In the genomic region with DNA sequence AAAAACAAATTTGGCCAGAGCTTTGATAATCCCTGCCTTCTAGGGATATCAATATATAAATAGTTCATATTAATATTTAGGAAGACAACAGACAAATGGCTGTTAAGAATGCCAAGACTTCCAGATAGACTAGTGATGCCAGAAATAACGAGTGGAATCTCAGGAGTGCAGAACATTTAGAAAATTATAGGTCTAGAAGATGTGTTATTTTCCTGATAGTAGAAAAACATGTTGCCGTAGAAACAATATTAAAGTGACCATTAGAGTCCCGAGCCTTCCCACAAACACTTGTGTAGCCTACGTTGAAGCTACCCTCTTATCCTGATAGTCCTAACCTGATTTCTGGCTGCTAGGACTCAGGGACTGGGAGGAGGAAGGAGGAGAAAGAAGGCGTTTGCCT, we compare ENCODE assay signal across 15 cellular contexts. TPM values are rescaled to one million over a fixed set of nuclear protein-coding genes. Genes with fewer than 3 reads are reported as not detected.
DNase-seq lines count a peak whose midpoint lies in the region; ATAC-seq, FAIRE-seq and TF ChIP-seq lines count a peak whose summit lies in the region.
"Had no signal": no experiment of that assay in that cellular context is flagged by ENCODE, and none has a peak within 500 bp of the region (broad histone marks: within the 10 kb centered on the region; RNA-seq: fewer than 3 reads in every experiment).

No MANE protein-coding gene starts in this region.

- H3F3A ChIP-seq in neural cell (ENCODE audit: insufficient read depth, low read length, poor library complexity, severe bottlenecking) = no peaks in the 10 kb centered on the region

- H3K23me2 ChIP-seq in H1 (ENCODE audit: low read depth, low read length) = no peaks in the 10 kb centered on the region

- peaks cover 16% of the 10 kb centered on the region for H3K4me1 Mint-ChIP-seq in mesothelial cell of epicardium
- no peaks in the 10 kb centered on the region for H3K4me1 Mint-ChIP-seq in T-helper 2 cell treated with Interferon-gamma antibody and Interleukin-4, amounts not matched to agents 5 μg/mL and 100 μg/mL, for 36 hours (ENCODE audit: low read depth)
- H3K4me1 Mint-ChIP-seq: CD4-positive, alpha-beta memory T cell had no signal

- TF ChIP-seq CTCF in H1 (IDR thresholded peaks at IDR 0.05; ENCODE audit: control extremely low read depth in 1 of 3, insufficient read depth in 1 of 3, low read depth in 1 of 3, low read length in 3 of 3) (no peak), neural cell (IDR thresholded peaks at IDR 0.05; ENCODE audit: poor library complexity, severe bottlenecking) (no peak), HepG2 (CRISPR knock-in tag; IDR thresholded peaks at IDR 0.05) (no peak), mesothelial cell of epicardium (IDR thresholded peaks at IDR 0.05; ENCODE audit: unreplicated experiment) (no peak)

- peaks cover 21% of the 10 kb centered on the region for H3K9me3 Mint-ChIP-seq in mesothelial cell of epicardium
- H3K9me3 Mint-ChIP-seq in T-helper 2 cell treated with Interferon-gamma antibody and Interleukin-4, amounts not matched to agents 5 μg/mL and 100 μg/mL, for 36 hours = peaks cover 4% of the 10 kb centered on the region

- no peak overlapping the region for H2BK5ac ChIP-seq in H1 (ENCODE audit: low read depth, low read length)

- no peaks in the 10 kb centered on the region for H3K27me3 ChIP-seq in H1 (replicated peaks in 1 of 4; ENCODE audit: control insufficient read depth in 3 of 4, extremely low read depth in 1 of 4, insufficient read depth in 3 of 4, low read length in 3 of 4)
- H3K27me3 ChIP-seq in neural cell (ENCODE audit: insufficient read depth, low read depth, low read length) = no peaks in the 10 kb centered on the region
- no peaks in the 10 kb centered on the region for H3K27me3 ChIP-seq in HepG2 (ENCODE audit: control insufficient read depth in 1 of 2, insufficient read depth in 2 of 2, low read length in 2 of 2)
- H3K27me3 ChIP-seq: BE2C had no signal

- H2BK15ac ChIP-seq in H1 (ENCODE audit: low read length) = no peak overlapping the region

- FAIRE-seq in H1 (lab: Jason Lieb, UNC) (no peak), HepG2 (lab: Jason Lieb, UNC) (no peak)
- FAIRE-seq: A549, GM12878, GM18507 had no signal

- H3K36me3 ChIP-seq in H1 (ENCODE audit: control insufficient read depth in 2 of 4, insufficient read depth in 4 of 4, low read length in 3 of 4) (no peaks in the 10 kb centered on the region), neural cell (ENCODE audit: insufficient read depth, low read length) (no peaks in the 10 kb centered on the region), HepG2 (replicated peaks in 1 of 2; ENCODE audit: control insufficient read depth in 1 of 2, insufficient read depth in 2 of 2, low read length in 2 of 2) (no peaks in the 10 kb centered on the region)
- H3K36me3 ChIP-seq: BE2C had no signal

- no peak overlapping the region for H3K9ac ChIP-seq in H1 (replicated peaks in 1 of 4; ENCODE audit: extremely low read depth in 1 of 4, low read depth in 3 of 4, low read length in 3 of 4)
- H3K9ac ChIP-seq in neural cell (ENCODE audit: low read length) = no peak overlapping the region
- no peak overlapping the region for H3K9ac ChIP-seq in HepG2 (ENCODE audit: insufficient read depth, low read depth, low read length)
- H3K9ac ChIP-seq: GM23248 had no signal

- H3K4me1 ChIP-seq in H1 (replicated peaks in 1 of 4; ENCODE audit: control insufficient read depth in 3 of 4, insufficient read depth in 4 of 4, low read length in 3 of 4) (no peaks in the 10 kb centered on the region), HepG2 (ENCODE audit: insufficient read depth, low read length) (peaks cover 12% of the 10 kb centered on the region)

- H3K27ac ChIP-seq in H1 (ENCODE audit: low read depth, low read length) (no peak overlapping the region), neural cell (ENCODE audit: low read length) (peak overlapping the region; percentile 30), HepG2 (ENCODE audit: extremely low read length, insufficient read depth, low read length) (no peak overlapping the region)
- H3K27ac ChIP-seq: A549, C4-2B, GM23248 had no signal

- TF ChIP-seq RAD21 in H1 (IDR thresholded peaks at IDR 0.05 in 1 of 2, conservative IDR thresholded peaks at IDR 0.05 in 1 of 2; ENCODE audit: low read depth in 2 of 2, low read length in 2 of 2) = no peak
- TF ChIP-seq RAD21 in neural cell (conservative IDR thresholded peaks at IDR 0.05) = no peak
- TF ChIP-seq RAD21 in HepG2 (CRISPR knock-in tag; IDR thresholded peaks at IDR 0.05) = no peak

- intact Hi-C loops in HepG2 (cut with micrococcal nuclease; ENCODE audit: unreplicated experiment) = no loop called here

- H3K4ac ChIP-seq in H1 (replicated peaks; ENCODE audit: insufficient read length, low read depth, low read length) = no peak overlapping the region

- H4K8ac ChIP-seq in H1 (ENCODE audit: extremely low read depth, insufficient read depth, low read length) = no peak overlapping the region

- H3K79me2 ChIP-seq in H1 (ENCODE audit: control insufficient read depth in 1 of 2, insufficient read depth in 2 of 2, low read length in 2 of 2) (no peaks in the 10 kb centered on the region), neural cell (replicated peaks; ENCODE audit: insufficient read depth, low read length) (no peaks in the 10 kb centered on the region), HepG2 (ENCODE audit: insufficient read depth, low read length) (no peaks in the 10 kb centered on the region)

- H2BK12ac ChIP-seq in H1 (ENCODE audit: low read depth, low read length) = no peak overlapping the region

- no peak overlapping the region for H3K18ac ChIP-seq in H1 (ENCODE audit: extremely low read depth, low read length)

- H2AFZ ChIP-seq in H1 (ENCODE audit: low read length) (0 out of 2 replicates have a peak overlapping the region, but pooled peaks have one; percentile 59), neural cell (ENCODE audit: low read depth, low read length) (no peak overlapping the region), HepG2 (ENCODE audit: low read length) (no peak overlapping the region)
- H2AFZ ChIP-seq: GM23248 had no signal

- no peak overlapping the region for H4K91ac ChIP-seq in H1 (replicated peaks; ENCODE audit: insufficient read length, low read length)

- H3K27me3 Mint-ChIP-seq in mesothelial cell of epicardium (ENCODE audit: low read depth) = no peaks in the 10 kb centered on the region
- H3K27me3 Mint-ChIP-seq in T-helper 2 cell treated with Interferon-gamma antibody and Interleukin-4, amounts not matched to agents 5 μg/mL and 100 μg/mL, for 36 hours (ENCODE audit: low read depth) = peaks cover 25% of the 10 kb centered on the region

- no peak overlapping the region for H3K23ac ChIP-seq in H1 (ENCODE audit: insufficient read length)

- H3K36me3 Mint-ChIP-seq in mesothelial cell of epicardium = peaks cover 12% of the 10 kb centered on the region
- H3K36me3 Mint-ChIP-seq in T-helper 2 cell treated with Interferon-gamma antibody and Interleukin-4, amounts not matched to agents 5 μg/mL and 100 μg/mL, for 36 hours (ENCODE audit: low read depth) = no peaks in the 10 kb centered on the region

- no peak overlapping the region for H4K5ac ChIP-seq in H1 (ENCODE audit: insufficient read length, low read depth, low read length)

- H3K9me2 ChIP-seq in neural cell (ENCODE audit: insufficient read depth, low read length) = no peaks in the 10 kb centered on the region

- no peak overlapping the region for H3K27ac Mint-ChIP-seq in mesothelial cell of epicardium
- no peak overlapping the region for H3K27ac Mint-ChIP-seq in T-helper 2 cell treated with Interferon-gamma antibody and Interleukin-4, amounts not matched to agents 5 μg/mL and 100 μg/mL, for 36 hours

- H2BK20ac ChIP-seq in H1 (ENCODE audit: low read length) = no peak overlapping the region

- no peak overlapping the region for H2BK120ac ChIP-seq in H1 (replicated peaks; ENCODE audit: low read depth, low read length)

- no peaks in the 10 kb centered on the region for H4K20me1 ChIP-seq in H1 (replicated peaks in 1 of 2; ENCODE audit: control insufficient read depth in 1 of 2, insufficient read depth in 2 of 2, low read length in 2 of 2)
- no peaks in the 10 kb centered on the region for H4K20me1 ChIP-seq in neural cell (ENCODE audit: insufficient read depth)
- no peaks in the 10 kb centered on the region for H4K20me1 ChIP-seq in HepG2 (ENCODE audit: insufficient read depth, low read length)

- no peaks in the 10 kb centered on the region for H3K79me1 ChIP-seq in H1 (ENCODE audit: low read depth, low read length)

- TF ChIP-seq POLR2A in H1 (IDR thresholded peaks at IDR 0.05; ENCODE audit: control extremely low read depth in 1 of 2, low read depth in 2 of 2, low read length in 2 of 2) (no peak), HepG2 (IDR thresholded peaks at IDR 0.05; ENCODE audit: insufficient read depth in 1 of 2, low read depth in 2 of 2, low read length in 2 of 2) (no peak)

- H3K9me3 ChIP-seq in H1 (ENCODE audit: insufficient read depth in 2 of 2, low read depth in 1 of 2, low read length in 1 of 2) = peaks cover 7 to 13% of the 10 kb centered on the region in 2 experiments; a peak in 2 of 4 replicates
- peaks cover 2% of the 10 kb centered on the region for H3K9me3 ChIP-seq in neural cell (ENCODE audit: low read length)
- H3K9me3 ChIP-seq in HepG2 (ENCODE audit: low read length) = peaks cover 13% of the 10 kb centered on the region; the same call in 1 of the 2 replicates
- H3K9me3 ChIP-seq: BE2C had no signal

- POLR2A ChIA-PET in H1 (lab: Charles Lee; ENCODE audit: partially characterized antibody) (no interaction called here), HepG2 (lab: Yijun Ruan, JAX) (no interaction called here)

- TF ChIP-seq EP300 in H1 (IDR thresholded peaks at IDR 0.05; ENCODE audit: borderline replicate concordance in 1 of 2, low read depth in 2 of 2, low read length in 2 of 2) (no peak), neural cell (conservative IDR thresholded peaks at IDR 0.05; ENCODE audit: poor library complexity, severe bottlenecking) (no peak), HepG2 (IDR thresholded peaks at IDR 0.05; ENCODE audit: low read depth in 2 of 2, low read length in 2 of 2) (no peak), HepG2 (CRISPR knock-in tag; IDR thresholded peaks at IDR 0.05; ENCODE audit: borderline replicate concordance) (no peak)

- no peak overlapping the region for H3K56ac ChIP-seq in H1 (replicated peaks; ENCODE audit: insufficient read length, low read depth, low read length)

- no peak overlapping the region for H3K14ac ChIP-seq in H1 (ENCODE audit: insufficient read length)

- 88% methylated on average over 4 of the region's 5 CpGs; no CpG with 5 or more reads in 1 of the 2 experiments for WGBS in H1 (ENCODE audit: extremely low coverage in 1 of 2, insufficient coverage in 1 of 2, insufficient read length in 1 of 2, insufficient replicate concordance in 2 of 2, low coverage in 1 of 2, low lambda C conversion rate in 2 of 2, missing lambda C conversion rate in 1 of 2), 2 experiments
- WGBS in HepG2 (ENCODE audit: low lambda C conversion rate) = 31% methylated on average over 5 of the region's 5 CpGs

- CTCF ChIA-PET in H1 (lab: Charles Lee; ENCODE audit: partially characterized antibody) = interaction anchor here (0.6 to 1.3 kb wide), 3 partner anchors 9 to 127 kb away, joined by 3 to 5 read pairs (median 3); no protein-coding TSS in a partner anchor
- CTCF ChIA-PET in HepG2 (lab: Yijun Ruan, JAX; ENCODE audit: low intra/inter-chr PET ratio, low total read pairs) = no interaction called here

- no peak for ATAC-seq in HepG2
- ATAC-seq: A549, GM12878 had no signal

- H3K4me3 ChIP-seq in H1 (ENCODE audit: extremely low read depth in 1 of 4, insufficient read depth in 2 of 4, low read depth in 3 of 4, low read length in 4 of 4) = no peak overlapping the region
- H3K4me3 ChIP-seq in neural cell (ENCODE audit: low read length) = no peak overlapping the region
- H3K4me3 ChIP-seq in HepG2 (replicated peaks in 1 of 3; ENCODE audit: insufficient read depth in 1 of 3, low read depth in 2 of 3, low read length in 3 of 3) = no peak overlapping the region
- H3K4me3 ChIP-seq: A549, GM12878, GM23248 had no signal

- in situ Hi-C loops in HepG2 (cut with HindIII; ENCODE audit: extremely low pct_ligation_motif_present, low pct_unique_long_range_greater_than_20kb) = no loop called here

- no peak overlapping the region for H2AK5ac ChIP-seq in H1 (ENCODE audit: low read depth, low read length)

- H3K4me2 ChIP-seq in H1 (ENCODE audit: insufficient read depth in 1 of 2, low read depth in 2 of 2, low read length in 2 of 2) (no peak overlapping the region), neural cell (ENCODE audit: low read length) (no peak overlapping the region), HepG2 (ENCODE audit: low read depth, low read length) (no peak overlapping the region)
- H3K4me2 ChIP-seq: A549 had no signal

- no TSS peak for BruUV-seq in HepG2 (replicated peaks; lab: Mats Ljungman, UMichigan)

- DNase-seq in NCI-H69 (lab: John Stamatoyannopoulos, UW) (peak; percentile 1), H1 (ENCODE audit: low read depth in 1 of 2, low spot score in 2 of 2) (no peak), HepG2 (ENCODE audit: low spot score) (no peak), mesothelial cell of epicardium (ENCODE audit: low spot score in 2 of 2, unreplicated experiment in 2 of 2) (no peak)
- DNase-seq in T-helper 2 cell treated with Interferon-gamma antibody and Interleukin-4, amounts not matched to agents 5 μg/mL and 100 μg/mL, for 36 hours (ENCODE audit: low spot score) = no peak
- DNase-seq: CD4-positive, alpha-beta memory T cell; DMS79; H7 had no signal

- H3K4me3 Mint-ChIP-seq in mesothelial cell of epicardium = no peak overlapping the region
- H3K4me3 Mint-ChIP-seq in T-helper 2 cell treated with Interferon-gamma antibody and Interleukin-4, amounts not matched to agents 5 μg/mL and 100 μg/mL, for 36 hours = no peak overlapping the region
- H3K4me3 Mint-ChIP-seq: CD4-positive, alpha-beta memory T cell had no signal

RNA-seq across cellular contexts. Expression of a gene that starts 54.3 kb away (rescaled TPM):
- 117 and 118 TPM in 2 replicates for total RNA-seq in H1 (2021; fragmentation: NEBNext Ultra II Directional; extraction: Animal tissue kit (Norgen Biotek cat#: 25700))
- polyA plus RNA-seq in H1 (2011; rRNA removed) (24.9 and 26.9 TPM in 2 replicates), neural cell (14.4 and 21.7 TPM in 2 replicates), HepG2 (2011; rRNA removed) (21.6 and 24.0 TPM in 2 replicates)
- 34.1 TPM for polyA plus RNA-seq in H1 (2011; cell fraction: cytosol; rRNA removed)
- polyA plus RNA-seq in H1 (2011; cell fraction: nucleus; rRNA removed) = 30.9 TPM
- 53.9 to 99.9 TPM (median 67.7 TPM) in 4 replicates for polyA plus RNA-seq in H1 (2012, experiment 1 of 2)
- 4.2 TPM for polyA plus RNA-seq in H1 (2012, experiment 2 of 2)
- polyA plus RNA-seq in H1 (2013, experiment 1 of 2) = 135 TPM
- 126 TPM for polyA plus RNA-seq in H1 (2013, experiment 2 of 2)
- 45.7 and 66.1 TPM in 2 replicates for polyA minus RNA-seq in H1 (2011; rRNA and poly(A)+ RNA removed)
- polyA minus RNA-seq in H1 (2011; cell fraction: cytosol; rRNA and poly(A)+ RNA removed) = 53.7 TPM
- polyA minus RNA-seq in H1 (2011; cell fraction: nucleus; rRNA and poly(A)+ RNA removed) = 88.2 TPM
- polyA minus RNA-seq in neural cell = 27.3 and 30.0 TPM in 2 replicates
- total RNA-seq in HepG2 (2016; rRNA removed; fragmentation: Illumina TruSeq; extraction: Trizol) (49.6 and 92.5 TPM in 2 replicates), mesothelial cell of epicardium (32.3 to 40.5 TPM (median 33.3 TPM) in 3 replicates)
- 4.0 and 7.3 TPM in 2 replicates for total RNA-seq in HepG2 (2016; cell fraction: cytosol; rRNA removed; fragmentation: Illumina TruSeq; extraction: Trizol; ENCODE audit: low read depth)
- 46.0 and 93.0 TPM in 2 replicates for total RNA-seq in HepG2 (2016; cell fraction: insoluble cytoplasmic fraction; rRNA removed; fragmentation: Illumina TruSeq; extraction: Trizol)
- 20.1 and 25.4 TPM in 2 replicates for total RNA-seq in HepG2 (2016; cell fraction: membrane; rRNA removed; fragmentation: Illumina TruSeq; extraction: Trizol)
- 132 and 146 TPM in 2 replicates for total RNA-seq in HepG2 (2016; cell fraction: nucleus; rRNA removed; fragmentation: Illumina TruSeq; extraction: Trizol)
- 12.2 and 19.7 TPM in 2 replicates for polyA plus RNA-seq in HepG2 (2011; cell fraction: cytosol; rRNA removed)
- polyA plus RNA-seq in HepG2 (2011; cell fraction: nucleus; rRNA removed) = 24.5 and 30.3 TPM in 2 replicates
- polyA plus RNA-seq in HepG2 (2012) = 55.3 and 56.2 TPM in 2 replicates
- polyA plus RNA-seq in HepG2 (2016; cell fraction: cytosol; fragmentation: Illumina TruSeq; extraction: Trizol; ENCODE audit: low read depth) = 2.1 TPM in 2 replicates
- polyA plus RNA-seq in HepG2 (2016; cell fraction: insoluble cytoplasmic fraction; fragmentation: Illumina TruSeq; extraction: Trizol; ENCODE audit: low read depth) = 27.1 and 28.5 TPM in 2 replicates
- 5.3 and 7.3 TPM in 2 replicates for polyA plus RNA-seq in HepG2 (2016; cell fraction: membrane; fragmentation: Illumina TruSeq; extraction: Trizol; ENCODE audit: low read depth)
- 118 and 128 TPM in 2 replicates for polyA plus RNA-seq in HepG2 (2016; cell fraction: nucleus; fragmentation: Illumina TruSeq; extraction: Trizol; ENCODE audit: insufficient read depth, low read depth)
- 8.5 and 31.2 TPM in 2 replicates for polyA minus RNA-seq in HepG2 (2011; rRNA and poly(A)+ RNA removed; ENCODE audit: low replicate concordance)
- 32.7 and 35.0 TPM in 2 replicates for polyA minus RNA-seq in HepG2 (2011; cell fraction: cytosol; rRNA and poly(A)+ RNA removed)
- 106 and 110 TPM in 2 replicates for polyA minus RNA-seq in HepG2 (2011; cell fraction: nucleus; rRNA and poly(A)+ RNA removed)
